23 cellular contexts compared by ENCODE assay signal in genomic region chr22:36249160-36249559, GRCh38. TPM values are rescaled to one million over a fixed set of nuclear protein-coding genes. Genes with fewer than 3 reads are reported as not detected.
A peak's percentile ranks its signal among the peaks of the same experiment; 100 is the strongest.
DNase-seq lines count a peak whose midpoint lies in the region; ATAC-seq, FAIRE-seq and TF ChIP-seq lines count a peak whose summit lies in the region.
"Had no signal": no experiment of that assay in that cellular context is flagged by ENCODE, and none has a peak within 500 bp of the region (broad histone marks: within the 10 kb centered on the region; RNA-seq: fewer than 3 reads in every experiment).

No MANE protein-coding gene starts in this region.

- no peaks in the 10 kb centered on the region for H3K9me3 ChIP-seq in HEK293 (ENCODE audit: control insufficient read depth, insufficient read depth, low read depth, low read length)
- peaks cover 3% of the 10 kb centered on the region; the same call in 1 of the 2 replicates for H3K9me3 ChIP-seq in K562 (replicated peaks; ENCODE audit: control insufficient read depth, insufficient read depth, low read depth, low read length)
- H3K9me3 ChIP-seq in right lobe of liver: no peaks in the 10 kb centered on the region
- H3K9me3 ChIP-seq in gastroesophageal sphincter: no peaks in the 10 kb centered on the region
- H3K9me3 ChIP-seq in aorta (ENCODE audit: control insufficient read depth, low read length): no peaks in the 10 kb centered on the region

- H3K79me2 ChIP-seq in K562 (ENCODE audit: control insufficient read depth, insufficient read depth, low read length): peaks cover 11% of the 10 kb centered on the region

- no peak overlapping the region for H3K27ac ChIP-seq in HEK293 (ENCODE audit: extremely low read depth, low read depth, low read length)
- no peak overlapping the region for H3K27ac ChIP-seq in K562 (ENCODE audit: extremely low read depth, low read depth, low read length)
- peak overlapping the region in 2 of 3 donors; percentile 30 to 67 for H3K27ac ChIP-seq in right lobe of liver
- H3K27ac ChIP-seq in brain microvascular endothelial cell: no peak overlapping the region
- no peak overlapping the region for H3K27ac ChIP-seq in gastroesophageal sphincter
- H3K27ac ChIP-seq in aorta (ENCODE audit: low read depth in 1 of 2, low read length in 2 of 2): no peak overlapping the region
- H3K27ac ChIP-seq: RWPE1 had no signal

- H3K4me3 ChIP-seq in HEK293 (ENCODE audit: low read depth, low read length): no peak overlapping the region
- no peak overlapping the region for H3K4me3 ChIP-seq in K562
- no peak overlapping the region for H3K4me3 ChIP-seq in right lobe of liver
- H3K4me3 ChIP-seq in brain microvascular endothelial cell (ENCODE audit: low read depth, low read length): no peak overlapping the region
- H3K4me3 ChIP-seq in gastroesophageal sphincter: no peak overlapping the region
- H3K4me3 ChIP-seq in aorta (ENCODE audit: low read length in 2 of 2): no peak overlapping the region

- H3K4me1 ChIP-seq in HEK293 (ENCODE audit: control insufficient read depth, insufficient read depth, low read length) (no peaks in the 10 kb centered on the region), K562 (replicated peaks in 1 of 2; ENCODE audit: control insufficient read depth in 2 of 2, insufficient read depth in 2 of 2, low read length in 2 of 2) (peaks cover 8 to 12% of the 10 kb centered on the region in 2 experiments; a peak in 3 of 5 replicates), right lobe of liver (peaks cover 0 to 35% (median 1%) of the 10 kb centered on the region in 4 donors), gastroesophageal sphincter (peaks cover 0 to 33% (median 20%) of the 10 kb centered on the region in 3 donors), aorta (ENCODE audit: control insufficient read depth in 1 of 2, insufficient read depth in 2 of 2, low read length in 2 of 2) (no peaks in the 10 kb centered on the region)

- TF ChIP-seq RAD21 in K562 (CRISPR knock-in tag; conservative IDR thresholded peaks at IDR 0.05 in 1 of 2, IDR thresholded peaks at IDR 0.05 in 1 of 2): no peak

- in situ Hi-C loops in K562 (cut with MboI): no loop called here
- in situ Hi-C loops in brain microvascular endothelial cell (cut with HindIII; ENCODE audit: low pct_ligation_motif_present, low sequenced_read_pairs): no loop called here

- no peak overlapping the region for H3K9ac ChIP-seq in K562 (ENCODE audit: insufficient read depth in 1 of 2, low read depth in 2 of 2, low read length in 2 of 2)

- H3K9me1 ChIP-seq in K562 (ENCODE audit: control insufficient read depth, insufficient read depth, low read length): no peaks in the 10 kb centered on the region

- TF ChIP-seq EP300 in K562 (IDR thresholded peaks at IDR 0.05; ENCODE audit: low read length) (no peak), gastroesophageal sphincter (IDR thresholded peaks at IDR 0.05) (no peak)

- 63% methylated on average over 2 of the region's 2 CpGs for WGBS in K562 (ENCODE audit: insufficient coverage, low coverage, missing lambda C conversion rate)
- WGBS in right lobe of liver (ENCODE audit: insufficient coverage, low coverage, low lambda C conversion rate, missing lambda C conversion rate): 86% methylated on average over 1 of the region's 2 CpGs
- 83 to 90% methylated on average over 2 of the region's 2 CpGs for WGBS in gastroesophageal sphincter (ENCODE audit: low coverage in 1 of 2), 2 donors
- WGBS in aorta, 2 donors: 32 to 58% methylated on average over 2 of the region's 2 CpGs

- intact Hi-C loops in K562 (cut with micrococcal nuclease) (no loop called here), right lobe of liver (cut with DNase I) (no loop called here), aorta (cut with DNase I) (no loop called here)

- FAIRE-seq in K562 (lab: Jason Lieb, UNC): no peak
- FAIRE-seq: D721Med, H54 had no signal

- no peaks in the 10 kb centered on the region for H4K20me1 ChIP-seq in K562 (replicated peaks; ENCODE audit: control insufficient read depth, insufficient read depth, low read length)

- H3K36me3 ChIP-seq in HEK293 (ENCODE audit: control insufficient read depth in 2 of 2, insufficient read depth in 1 of 2, low read length in 2 of 2): no peaks in the 10 kb centered on the region
- no peaks in the 10 kb centered on the region for H3K36me3 ChIP-seq in K562 (ENCODE audit: control insufficient read depth, insufficient read depth, low read length)
- H3K36me3 ChIP-seq in right lobe of liver: no peaks in the 10 kb centered on the region
- no peaks in the 10 kb centered on the region for H3K36me3 ChIP-seq in brain microvascular endothelial cell (replicated peaks)
- no peaks in the 10 kb centered on the region for H3K36me3 ChIP-seq in gastroesophageal sphincter
- H3K36me3 ChIP-seq in aorta (ENCODE audit: control insufficient read depth in 1 of 2, insufficient read depth in 2 of 2, low read length in 1 of 2): no peaks in the 10 kb centered on the region

- ATAC-seq in K562 (no peak), right lobe of liver (no peak), gastroesophageal sphincter (no peak), aorta (ENCODE audit: low FRiP score) (no peak)

- no peak for TF ChIP-seq POLR2A in K562 (conservative IDR thresholded peaks at IDR 0.05)
- TF ChIP-seq POLR2A in right lobe of liver (IDR thresholded peaks at IDR 0.05): no peak
- TF ChIP-seq POLR2A in gastroesophageal sphincter (IDR thresholded peaks at IDR 0.05): no peak

- H3K27me3 ChIP-seq in K562 (ENCODE audit: control insufficient read depth in 2 of 2, insufficient read depth in 2 of 2, low read length in 2 of 2): no peaks in the 10 kb centered on the region
- no peaks in the 10 kb centered on the region for H3K27me3 ChIP-seq in right lobe of liver
- H3K27me3 ChIP-seq in brain microvascular endothelial cell (replicated peaks): no peaks in the 10 kb centered on the region
- no peaks in the 10 kb centered on the region for H3K27me3 ChIP-seq in gastroesophageal sphincter
- H3K27me3 ChIP-seq in aorta (ENCODE audit: control insufficient read depth in 1 of 2, insufficient read depth in 2 of 2, low read length in 1 of 2): no peaks in the 10 kb centered on the region

- DNase-seq in K562 (ENCODE audit: extremely low read depth in 1 of 4, low spot score in 3 of 4): no peak
- no peak for DNase-seq in right lobe of liver
- DNase-seq in brain microvascular endothelial cell: no peak
- DNase-seq in aorta: no peak
- no peak for DNase-seq in NCI-H345 (lab: John Stamatoyannopoulos, UW)
- DNase-seq: KBM-7, MV-4-11, NCI-H1105, NCI-H1436 treated with DMSO at 0.1 percent for 48 hours, NCI-H1930, NCI-H2107, NCI-H446, NCI-H524 treated with DMSO at 0.1 percent for 48 hours, NCI-H774, SHP77 had no signal

- H2AFZ ChIP-seq in K562 (ENCODE audit: low read depth, low read length): no peak overlapping the region

- no TSS peak for BruUV-seq in K562 (replicated peaks; lab: Mats Ljungman, UMichigan)

- no peak overlapping the region for H3K4me2 ChIP-seq in K562 (ENCODE audit: insufficient read depth, low read length)

- CTCF ChIA-PET in HEK293 (lab: Yijun Ruan, JAX): interaction anchor here (1.0 to 2.1 kb wide), 2 partner anchors 10 to 54 kb away, joined by 3 to 8 read pairs; partner anchors contain the start of gene APOL2
- CTCF ChIA-PET in K562 (lab: Yijun Ruan, JAX; ENCODE audit: low intra/inter-chr PET ratio): no interaction called here

- TF ChIP-seq CTCF in HEK293 (tag by site-specific recombination; IDR thresholded peaks at IDR 0.05): no peak
- TF ChIP-seq CTCF in K562 (IDR thresholded peaks at IDR 0.05 in 2 of 3, conservative IDR thresholded peaks at IDR 0.05 in 1 of 3; ENCODE audit: insufficient read depth in 2 of 3, low read depth in 1 of 3, low read length in 3 of 3): no peak
- no peak for TF ChIP-seq CTCF in right lobe of liver (IDR thresholded peaks at IDR 0.05)
- TF ChIP-seq CTCF in brain microvascular endothelial cell (IDR thresholded peaks at IDR 0.05; ENCODE audit: low read depth, low read length, missing control alignments): no peak
- no peak for TF ChIP-seq CTCF in gastroesophageal sphincter (IDR thresholded peaks at IDR 0.05)

- POLR2A ChIA-PET in HEK293 (lab: Yijun Ruan, JAX): interaction anchor here (1.5 kb wide), 1 partner anchor 10 kb away, joined by 4 read pairs; the partner anchor contains the start of gene APOL2
- POLR2A ChIA-PET in K562 (lab: Yijun Ruan, JAX): interaction anchor here (1.4 kb wide), 1 partner anchor 9 kb away, joined by 3 read pairs; no protein-coding TSS in a partner anchor

RNA-seq across cellular contexts. Expression of gene APOL1, which starts 3.8 kb away (rescaled TPM):
- total RNA-seq in K562 (2011; cell fraction: chromatin; rRNA removed; ENCODE audit: low replicate concordance): 16.6 and 19.1 TPM in 2 replicates
- total RNA-seq in K562 (2011; cell fraction: nucleolus; rRNA removed): 16.3 and 21.5 TPM in 2 replicates
- 19.4 and 21.1 TPM in 2 replicates for total RNA-seq in K562 (2011; cell fraction: nucleoplasm; rRNA removed)
- 5.8 TPM in 2 replicates for total RNA-seq in K562 (2014; rRNA removed)
- total RNA-seq in K562 (2014; rRNA removed; fragmentation: Illumina TruSeq; extraction: Trizol): 3.5 and 4.1 TPM in 2 replicates
- total RNA-seq in K562 (2015; rRNA removed; fragmentation: Illumina TruSeq; extraction: Trizol): 7.0 and 7.3 TPM in 2 replicates
- total RNA-seq in K562 (2021): 8.1 and 9.0 TPM in 2 replicates
- polyA plus RNA-seq in K562 (2011; rRNA removed): 4.7 and 5.6 TPM in 2 replicates
- polyA plus RNA-seq in K562 (2011; cell fraction: cytosol; rRNA removed): 2.8 and 4.2 TPM in 2 replicates
- polyA plus RNA-seq in K562 (2011; cell fraction: nucleus; rRNA removed): 7.4 and 14.5 TPM in 2 replicates
- 21.2 and 33.8 TPM in 2 replicates for polyA plus RNA-seq in K562 (2012)
- 9.5 and 9.7 TPM in 2 replicates for polyA plus RNA-seq in K562 (2014; fragmentation: Illumina TruSeq; extraction: Trizol)
- polyA plus RNA-seq in K562 (2014; fragmentation: Nextera tagmentation; extraction: Ambion mirVana): 1 to 10 TPM; 2.5 to 4.2 TPM
- polyA plus RNA-seq in K562 (2014; rRNA removed): 5.3 and 6.9 TPM in 2 replicates
- polyA minus RNA-seq in K562 (2011; rRNA and poly(A)+ RNA removed): 4.9 and 5.3 TPM in 2 replicates
- 1.2 and 5.9 TPM in 2 replicates for polyA minus RNA-seq in K562 (2011; cell fraction: cytosol; rRNA and poly(A)+ RNA removed)
- 2.6 and 3.2 TPM in 2 replicates for polyA minus RNA-seq in K562 (2011; cell fraction: nucleus; rRNA and poly(A)+ RNA removed)
- 100 to 1,000 TPM in 5 of 6 experiments, 10 to 100 TPM in 1; 85.1 to 299 (median 119) TPM for total RNA-seq in right lobe of liver
- total RNA-seq in gastroesophageal sphincter: 10 to 100 TPM in 3 of 4 donors, 1 to 10 TPM in 1; 10.0 to 53.7 (median 26.0) TPM
- 10 to 100 TPM; 50.0 to 74.0 TPM for total RNA-seq in aorta
- polyA plus RNA-seq in aorta: 10 to 100 TPM; 14.1 to 36.5 TPM

RNA-seq across cellular contexts. Expression of gene APOL2, which starts 9.8 kb away (rescaled TPM):
- total RNA-seq in K562 (2011; cell fraction: chromatin; rRNA removed; ENCODE audit: low replicate concordance): 7.9 and 14.5 TPM in 2 replicates
- 9.6 and 11.0 TPM in 2 replicates for total RNA-seq in K562 (2011; cell fraction: nucleolus; rRNA removed)
- total RNA-seq in K562 (2011; cell fraction: nucleoplasm; rRNA removed): 11.5 and 15.8 TPM in 2 replicates
- 8.9 and 9.7 TPM in 2 replicates for total RNA-seq in K562 (2014; rRNA removed)
- total RNA-seq in K562 (2014; rRNA removed; fragmentation: Illumina TruSeq; extraction: Trizol): 9.3 and 10.6 TPM in 2 replicates
- 9.6 and 10.6 TPM in 2 replicates for total RNA-seq in K562 (2015; rRNA removed; fragmentation: Illumina TruSeq; extraction: Trizol)
- 9.7 and 10.6 TPM in 2 replicates for total RNA-seq in K562 (2021)
- 5.4 and 7.7 TPM in 2 replicates for polyA plus RNA-seq in K562 (2011; rRNA removed)
- polyA plus RNA-seq in K562 (2011; cell fraction: cytosol; rRNA removed): 5.7 and 7.9 TPM in 2 replicates
- polyA plus RNA-seq in K562 (2011; cell fraction: nucleus; rRNA removed): 7.8 and 12.8 TPM in 2 replicates
- polyA plus RNA-seq in K562 (2012): 12.3 and 12.8 TPM in 2 replicates
- 8.9 and 9.4 TPM in 2 replicates for polyA plus RNA-seq in K562 (2014; fragmentation: Illumina TruSeq; extraction: Trizol)
- 1 to 10 TPM; 2.7 to 6.8 TPM for polyA plus RNA-seq in K562 (2014; fragmentation: Nextera tagmentation; extraction: Ambion mirVana)
- 6.6 and 6.9 TPM in 2 replicates for polyA plus RNA-seq in K562 (2014; rRNA removed)
- polyA minus RNA-seq in K562 (2011; rRNA and poly(A)+ RNA removed): 7.8 and 13.2 TPM in 2 replicates
- 3.5 and 6.3 TPM in 2 replicates for polyA minus RNA-seq in K562 (2011; cell fraction: cytosol; rRNA and poly(A)+ RNA removed)
- 2.4 and 3.6 TPM in 2 replicates for polyA minus RNA-seq in K562 (2011; cell fraction: nucleus; rRNA and poly(A)+ RNA removed)
- 100 to 1,000 TPM in 1 of 6 experiments, 10 to 100 TPM in 5; 40.8 to 121 (median 57.5) TPM for total RNA-seq in right lobe of liver
- total RNA-seq in gastroesophageal sphincter: 10 to 100 TPM; 29.1 to 40.9 (median 35.0) TPM
- total RNA-seq in aorta: 10 to 100 TPM; 42.0 to 62.8 TPM
- 10 to 100 TPM; 26.4 to 30.6 TPM for polyA plus RNA-seq in aorta

RNA-seq across cellular contexts. Expression of gene APOL4, which starts 47.6 kb away (rescaled TPM):
- total RNA-seq in K562 (2011; cell fraction: chromatin; rRNA removed; ENCODE audit: low replicate concordance): 11.5 and 14.1 TPM in 2 replicates
- 8.7 and 14.0 TPM in 2 replicates for total RNA-seq in K562 (2011; cell fraction: nucleolus; rRNA removed)
- 14.4 and 15.3 TPM in 2 replicates for total RNA-seq in K562 (2011; cell fraction: nucleoplasm; rRNA removed)
- 6.6 and 9.4 TPM in 2 replicates for total RNA-seq in K562 (2014; rRNA removed)
- total RNA-seq in K562 (2014; rRNA removed; fragmentation: Illumina TruSeq; extraction: Trizol): 7.6 and 9.3 TPM in 2 replicates
- total RNA-seq in K562 (2015; rRNA removed; fragmentation: Illumina TruSeq; extraction: Trizol): 11.0 and 11.9 TPM in 2 replicates
- total RNA-seq in K562 (2021): 8.9 and 9.8 TPM in 2 replicates
- polyA plus RNA-seq in K562 (2011; rRNA removed): 14.3 and 14.5 TPM in 2 replicates
- polyA plus RNA-seq in K562 (2011; cell fraction: cytosol; rRNA removed): 14.6 and 18.4 TPM in 2 replicates
- 8.5 and 10.5 TPM in 2 replicates for polyA plus RNA-seq in K562 (2011; cell fraction: nucleus; rRNA removed)
- polyA plus RNA-seq in K562 (2012): 16.0 and 18.4 TPM in 2 replicates
- 8.1 and 10.2 TPM in 2 replicates for polyA plus RNA-seq in K562 (2014; fragmentation: Illumina TruSeq; extraction: Trizol)
- 10 to 100 TPM in 1 of 2 experiments, 1 to 10 TPM in 1; 8.9 to 15.0 TPM for polyA plus RNA-seq in K562 (2014; fragmentation: Nextera tagmentation; extraction: Ambion mirVana)
- polyA plus RNA-seq in K562 (2014; rRNA removed): 6.5 and 7.2 TPM in 2 replicates
- 32.8 and 36.6 TPM in 2 replicates for polyA minus RNA-seq in K562 (2011; rRNA and poly(A)+ RNA removed)
- 9.2 and 12.4 TPM in 2 replicates for polyA minus RNA-seq in K562 (2011; cell fraction: cytosol; rRNA and poly(A)+ RNA removed)
- polyA minus RNA-seq in K562 (2011; cell fraction: nucleus; rRNA and poly(A)+ RNA removed): 6.5 and 15.6 TPM in 2 replicates
- 1 to 10 TPM in 4 of 6 experiments, not detected in 2; 1.1 to 1.6 (median 1.4) TPM for total RNA-seq in right lobe of liver
- total RNA-seq in gastroesophageal sphincter: 10 to 100 TPM in 1 of 4 donors, 1 to 10 TPM in 3; 1.1 to 18.8 (median 5.4) TPM
- 10 to 100 TPM in 1 of 2 donors, 1 to 10 TPM in 1; 7.0 to 10.5 TPM for total RNA-seq in aorta
- polyA plus RNA-seq in aorta: 1 to 10 TPM in 1 of 2 donors, under 1 TPM in 1; 0.82 to 1.8 TPM
- total RNA-seq: HT1080, MCF 10A, SK-MEL-5 had no signal

Comparison
In these comparisons a context has a peak if more than half of its experiments do, and no peak if none do; other contexts are left out.
1. H3K27ac ChIP-seq: peak in right lobe of liver (2 of 3); none in HEK293 (single experiment), K562 (single experiment), brain microvascular endothelial cell (single experiment), gastroesophageal sphincter (0 of 4) and aorta (0 of 2).
2. Of the 44 proteins assayed by ChIP-seq in both K562 and HEK293: peak only in K562: TRIM28; only in HEK293: SETDB1; in both: none; in neither: 42.